Comparison of ENCODE assay signal across 1 cellular context in genomic region chr19:6521718-6522646, GRCh38.
TF ChIP-seq lines count a peak whose summit lies in the region.

No MANE protein-coding gene starts in this region.

TF ChIP-seq in H1, 55 proteins besides CTCF, POLR2A, EP300 and RAD21:
- no peak for TF ChIP-seq ASH2L (IDR thresholded peaks at IDR 0.05; ENCODE audit: low read length)
- TF ChIP-seq CBX8 (IDR thresholded peaks at IDR 0.05; ENCODE audit: borderline replicate concordance, low read depth, low read length), result no peak
- TF ChIP-seq E2F6 (IDR thresholded peaks at IDR 0.05), result no peak
- no peak for TF ChIP-seq SAP30 (IDR thresholded peaks at IDR 0.05; ENCODE audit: insufficient read depth, insufficient replicate concordance, low read length)
- no peak for TF ChIP-seq JUND (IDR thresholded peaks at IDR 0.05; ENCODE audit: low read length)
- TF ChIP-seq ZNF274 (IDR thresholded peaks at IDR 0.05; ENCODE audit: borderline replicate concordance, extremely low read depth, low read length), result no peak
- TF ChIP-seq SRF (IDR thresholded peaks at IDR 0.05; ENCODE audit: low read depth, low read length), result no peak
- TF ChIP-seq SUZ12 (IDR thresholded peaks at IDR 0.05; ENCODE audit: low read length), result no peak
- TF ChIP-seq TCF12 (IDR thresholded peaks at IDR 0.05; ENCODE audit: low read depth, low read length), result no peak
- TF ChIP-seq, protein P1, sequence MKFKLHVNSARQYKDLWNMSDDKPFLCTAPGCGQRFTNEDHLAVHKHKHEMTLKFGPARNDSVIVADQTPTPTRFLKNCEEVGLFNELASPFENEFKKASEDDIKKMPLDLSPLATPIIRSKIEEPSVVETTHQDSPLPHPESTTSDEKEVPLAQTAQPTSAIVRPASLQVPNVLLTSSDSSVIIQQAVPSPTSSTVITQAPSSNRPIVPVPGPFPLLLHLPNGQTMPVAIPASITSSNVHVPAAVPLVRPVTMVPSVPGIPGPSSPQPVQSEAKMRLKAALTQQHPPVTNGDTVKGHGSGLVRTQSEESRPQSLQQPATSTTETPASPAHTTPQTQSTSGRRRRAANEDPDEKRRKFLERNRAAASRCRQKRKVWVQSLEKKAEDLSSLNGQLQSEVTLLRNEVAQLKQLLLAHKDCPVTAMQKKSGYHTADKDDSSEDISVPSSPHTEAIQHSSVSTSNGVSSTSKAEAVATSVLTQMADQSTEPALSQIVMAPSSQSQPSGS (IDR thresholded peaks at IDR 0.05; ENCODE audit: low read length), result no peak
- no peak for TF ChIP-seq CEBPB (IDR thresholded peaks at IDR 0.05; ENCODE audit: low read depth, low read length)
